In the genomic region with DNA sequence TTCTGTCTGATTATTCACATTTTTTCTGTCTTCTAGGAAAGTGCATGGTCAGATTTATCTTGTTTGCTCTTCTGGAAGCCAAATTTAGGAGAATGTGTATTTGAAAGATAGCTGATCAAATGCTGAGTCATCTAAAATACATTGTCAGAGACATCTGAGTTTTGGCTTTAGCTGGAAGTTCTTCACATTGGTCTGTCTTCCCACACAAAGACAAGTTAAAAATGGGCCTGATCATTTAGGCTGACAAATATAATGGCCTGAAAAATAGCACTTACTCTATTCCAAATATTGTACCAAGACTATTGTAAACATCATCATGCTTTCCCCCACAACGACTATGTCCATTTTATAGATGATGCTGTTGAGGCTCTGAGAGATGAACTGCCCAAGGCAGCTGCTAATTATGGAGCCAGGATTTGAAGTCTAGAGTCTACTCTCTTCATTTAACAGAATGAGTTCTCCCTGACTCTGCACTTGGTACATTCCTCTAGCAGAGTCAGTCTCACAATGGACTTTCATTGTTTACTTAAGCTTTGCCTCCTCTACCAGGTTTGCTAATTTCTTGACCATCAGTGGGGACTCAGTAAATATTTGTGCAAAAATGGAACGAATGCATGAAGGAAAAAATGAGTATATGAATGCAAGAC, we compare ENCODE assay signal across 24 cellular contexts.
DNase-seq lines count a peak whose midpoint lies in the region; ATAC-seq and TF ChIP-seq lines count a peak whose summit lies in the region.
"Had no signal": no experiment of that assay in that cellular context is flagged by ENCODE, and none has a peak within 500 bp of the region (broad histone marks: within the 10 kb centered on the region; RNA-seq: fewer than 3 reads in every experiment).

No MANE protein-coding gene starts in this region.

- no peak for ATAC-seq in PC-3
- ATAC-seq in GM21360 (IDR thresholded peaks at IDR 0.05; ENCODE audit: unreplicated experiment): no peak
- ATAC-seq in GM21528 (IDR thresholded peaks at IDR 0.05; ENCODE audit: low FRiP score, unreplicated experiment): no peak
- ATAC-seq in HG02678 (IDR thresholded peaks at IDR 0.05; ENCODE audit: unreplicated experiment): no peak
- ATAC-seq: activated CD8-positive, alpha-beta T cell treated with anti-CD3 and anti-CD28 coated beads, Interleukin-2, amount 10 ng/mL, durations not matched to agents 7 days and 5 days; body of pancreas; natural killer cell treated with Interleukin-12 subunit alpha and Interleukin-12 subunit beta and Interleukin-15 and Interleukin-18, amount 100 ng/mL, for 72 hours had no signal

- H3K4me2 ChIP-seq in PC-3 (ENCODE audit: low read length) (no peak overlapping the region), mesenchymal stem cell (ENCODE audit: low read length, poor library complexity, severe bottlenecking) (no peak overlapping the region)

- H2AK5ac ChIP-seq in mesenchymal stem cell (ENCODE audit: low read length, severe bottlenecking): no peak overlapping the region

- H2BK120ac ChIP-seq in mesenchymal stem cell (ENCODE audit: low read depth, low read length): no peak overlapping the region

- no peaks in the 10 kb centered on the region for H3K79me1 ChIP-seq in mesenchymal stem cell (replicated peaks; ENCODE audit: low read length, poor library complexity, severe bottlenecking)

- H3K14ac ChIP-seq in mesenchymal stem cell (ENCODE audit: low read length in 2 of 2): no peak overlapping the region

- H3K27ac ChIP-seq in PC-3 (ENCODE audit: low read length) (no peak overlapping the region), mesenchymal stem cell (ENCODE audit: low read length, poor library complexity, severe bottlenecking) (no peak overlapping the region)
- H3K27ac ChIP-seq: body of pancreas, ovary, tibial nerve had no signal

- H3K9me3 ChIP-seq in PC-3 (ENCODE audit: low read length): no peaks in the 10 kb centered on the region
- H3K9me3 ChIP-seq in mesenchymal stem cell (ENCODE audit: control insufficient read depth, low read length): no peaks in the 10 kb centered on the region
- H3K9me3 ChIP-seq: body of pancreas, ovary, tibial nerve had no signal

- H3K4me1 ChIP-seq in PC-3 (ENCODE audit: insufficient read depth, low read length): 0 out of 2 replicates have a peak, but pooled peaks cover 4% of the 10 kb centered on the region
- H3K4me1 ChIP-seq in mesenchymal stem cell (ENCODE audit: control insufficient read depth, insufficient read depth, low read depth, low read length): no peaks in the 10 kb centered on the region
- H3K4me1 ChIP-seq: body of pancreas had no signal

- H2BK12ac ChIP-seq in mesenchymal stem cell (ENCODE audit: low read length in 2 of 2): no peak overlapping the region

- H4K20me1 ChIP-seq in PC-3 (ENCODE audit: low read length): no peaks in the 10 kb centered on the region

- no TSS peak for BruUV-seq in PC-3 (replicated peaks; lab: Mats Ljungman, UMichigan)

- H3K27me3 ChIP-seq in PC-3 (ENCODE audit: low read length) (no peaks in the 10 kb centered on the region), mesenchymal stem cell (ENCODE audit: control insufficient read depth in 1 of 2, insufficient read depth in 1 of 2, low read length in 2 of 2) (no peaks in the 10 kb centered on the region)
- H3K27me3 ChIP-seq: body of pancreas, ovary, tibial nerve had no signal

- no peaks in the 10 kb centered on the region for H3F3A ChIP-seq in PC-3 (ENCODE audit: low read length, unreplicated experiment)

- no peak overlapping the region for H3K4me3 ChIP-seq in PC-3 (ENCODE audit: low read length)
- H3K4me3 ChIP-seq in mesenchymal stem cell (ENCODE audit: insufficient read depth in 1 of 2, low read depth in 1 of 2, low read length in 2 of 2): no peak overlapping the region
- H3K4me3 ChIP-seq: body of pancreas, ovary, tibial nerve had no signal

- CTCF ChIA-PET in PC-3 (lab: Charles Lee): no interaction called here

- no peak overlapping the region for H3K23ac ChIP-seq in mesenchymal stem cell (ENCODE audit: low read length in 2 of 2)

- no peak overlapping the region for H3K4ac ChIP-seq in mesenchymal stem cell (ENCODE audit: low read depth in 1 of 2, low read length in 2 of 2)

- peak overlapping the region in 1 of 2 experiments; percentile 24 for H3K18ac ChIP-seq in mesenchymal stem cell (ENCODE audit: low read depth in 1 of 2, low read length in 2 of 2)

- H2AFZ ChIP-seq in PC-3 (ENCODE audit: low read length): no peak overlapping the region
- no peak overlapping the region for H2AFZ ChIP-seq in mesenchymal stem cell (ENCODE audit: low read depth, low read length)

- DNase-seq in GM03348 (ENCODE audit: low spot score) (peak; percentile 43), PC-3 (peak; percentile 5), fibroblast of peridontal ligament (ENCODE audit: extremely low read depth) (peak; percentile 78), mesenchymal stem cell (peak; percentile 32)
- DNase-seq in stimulated activated CD4-positive, alpha-beta T cell treated with anti-CD3 and anti-CD28 coated beads, Interleukin-4, amount 100 ng/mL, for 4 hours: no peak
- DNase-seq: activated CD4-positive, CD25-positive, alpha-beta regulatory T cell treated with anti-CD3 and anti-CD28 coated beads, Interleukin-2, amount 50 U/mL, for 72 hours; activated CD8-positive, alpha-beta T cell treated with anti-CD3 and anti-CD28 coated beads, Interleukin-2, amount 10 ng/mL, durations not matched to agents 7 days and 5 days; activated gamma-delta T cell; AML-193; body of pancreas; CD8-positive, alpha-beta memory T cell; cerebellar nuclear complex; GF-D8; midbrain; NCI-H1048; NCI-H1694 treated with DMSO at 0.1 percent for 48 hours; NCI-H526; ovary; RPMI8226 had no signal

- WGBS in mesenchymal stem cell: 0% methylated on average over 1 of the region's 2 CpGs

- no peaks in the 10 kb centered on the region for H3K9me2 ChIP-seq in PC-3 (replicated peaks; ENCODE audit: low read length)

- TF ChIP-seq CTCF in PC-3 (conservative IDR thresholded peaks at IDR 0.05; ENCODE audit: low read depth, low read length): no peak

- no peak overlapping the region for H2BK5ac ChIP-seq in mesenchymal stem cell (ENCODE audit: low read depth, low read length, poor library complexity, severe bottlenecking)

- H3K9ac ChIP-seq in PC-3 (ENCODE audit: low read length) (no peak overlapping the region), mesenchymal stem cell (ENCODE audit: low read length) (no peak overlapping the region)

- H2BK15ac ChIP-seq in mesenchymal stem cell (ENCODE audit: low read depth, poor library complexity, severe bottlenecking): no peak overlapping the region

- no peaks in the 10 kb centered on the region for H3K36me3 ChIP-seq in PC-3 (ENCODE audit: low read depth, low read length)
- no peaks in the 10 kb centered on the region for H3K36me3 ChIP-seq in mesenchymal stem cell (ENCODE audit: control insufficient read depth in 1 of 2, insufficient read depth in 2 of 2, low read depth in 1 of 2, low read length in 2 of 2)
- H3K36me3 ChIP-seq: ovary, tibial nerve had no signal

- POLR2A ChIA-PET in PC-3 (lab: Charles Lee; ENCODE audit: unreplicated experiment): no interaction called here

- no peak overlapping the region for H4K8ac ChIP-seq in mesenchymal stem cell (ENCODE audit: low read length)

- no peak overlapping the region for H4K91ac ChIP-seq in mesenchymal stem cell (ENCODE audit: low read length)

- intact Hi-C loops in PC-3 (cut with micrococcal nuclease): no loop called here

- H3K79me2 ChIP-seq in PC-3 (ENCODE audit: low read length): no peaks in the 10 kb centered on the region

Comparison
In these comparisons a context has a peak if more than half of its experiments do, and no peak if none do; other contexts are left out.
1. DNase-seq: peak in GM03348 (single experiment), PC-3 (single experiment), fibroblast of peridontal ligament (single experiment) and mesenchymal stem cell (single experiment); none in stimulated activated CD4-positive, alpha-beta T cell treated with anti-CD3 and anti-CD28 coated beads, Interleukin-4, amount 100 ng/mL, for 4 hours (0 of 2).